Comparison of ENCODE assay signal across 15 cellular contexts in the genomic region with DNA sequence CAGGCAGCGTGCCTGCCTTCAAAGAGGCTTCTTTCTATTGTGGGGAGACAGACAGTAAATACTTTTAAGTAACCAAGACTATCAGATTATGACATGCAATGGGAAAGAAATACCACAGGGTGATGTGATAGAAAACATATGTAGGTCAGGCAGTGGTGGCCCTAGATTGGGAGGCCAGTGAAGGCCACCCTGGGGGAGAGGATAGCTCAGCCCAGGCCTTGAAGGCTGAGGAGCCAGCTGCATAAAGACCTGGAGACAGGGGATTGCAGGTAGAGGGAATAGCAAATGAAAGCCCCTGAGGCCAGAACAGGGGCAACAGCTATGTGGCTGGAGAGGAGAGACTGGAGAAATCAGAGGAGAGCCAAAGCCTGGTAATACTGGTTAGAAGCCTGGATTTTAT. TPM values are rescaled to one million over a fixed set of nuclear protein-coding genes. Genes with fewer than 3 reads are reported as not detected.
A peak's percentile ranks its signal among the peaks of the same experiment; 100 is the strongest.
DNase-seq lines count a peak whose midpoint lies in the region; ATAC-seq and TF ChIP-seq lines count a peak whose summit lies in the region.
"Had no signal": no experiment of that assay in that cellular context is flagged by ENCODE, and none has a peak within 500 bp of the region (broad histone marks: within the 10 kb centered on the region; RNA-seq: fewer than 3 reads in every experiment).

No MANE protein-coding gene starts in this region.

- H3K36me3 ChIP-seq in stomach: no peaks in the 10 kb centered on the region
- H3K36me3 ChIP-seq: heart right ventricle had no signal

- H3K9me3 ChIP-seq in stomach: no peaks in the 10 kb centered on the region
- H3K9me3 ChIP-seq: heart right ventricle had no signal

- peak overlapping the region; percentile 96 for H3K4me3 Mint-ChIP-seq in WTC11
- peak overlapping the region in 1 of 5 donors; percentile 95 for H3K4me3 Mint-ChIP-seq in immature natural killer cell
- H3K4me3 Mint-ChIP-seq: activated CD4-positive, alpha-beta memory T cell treated with anti-CD3 and anti-CD28 coated beads, Interleukin-2, amount 10 ng/mL, durations not matched to agents 7 days and 5 days had no signal

- peaks cover 2% of the 10 kb centered on the region; the same call in 1 of the 2 replicates for H3K36me3 Mint-ChIP-seq in WTC11
- peaks cover 0 to 4% (median 0%) of the 10 kb centered on the region in 3 donors for H3K36me3 Mint-ChIP-seq in immature natural killer cell

- H3K27ac Mint-ChIP-seq in WTC11 (peak overlapping the region; percentile 99), immature natural killer cell (peak overlapping the region in 4 of 6 donors; percentile 45 to 72 (median 57))
- H3K27ac Mint-ChIP-seq: activated CD4-positive, alpha-beta memory T cell treated with anti-CD3 and anti-CD28 coated beads, Interleukin-2, amount 10 ng/mL, durations not matched to agents 7 days and 5 days had no signal

- H3K4me3 ChIP-seq in stomach: no peak overlapping the region

- TF ChIP-seq POLR2A in stomach (IDR thresholded peaks at IDR 0.05): no peak

- TF ChIP-seq EP300 in stomach (IDR thresholded peaks at IDR 0.05): no peak

- peaks cover 2% of the 10 kb centered on the region; the same call in 1 of the 2 replicates for H3K27me3 Mint-ChIP-seq in WTC11 (ENCODE audit: low read depth)
- H3K27me3 Mint-ChIP-seq in immature natural killer cell (ENCODE audit: low read depth in 3 of 3): peaks cover 1 to 7% (median 4%) of the 10 kb centered on the region in 3 donors

- intact Hi-C loops in stomach (cut with DNase I; ENCODE audit: low total_unique reads): loop anchor here (5.0 kb wide), 1 partner anchor 50 kb away; no protein-coding TSS in a partner anchor

- WGBS in stomach, 5 donors: 67 to 89% (median 75%) methylated on average over 1 of the region's 1 CpG

- H3K27me3 ChIP-seq in stomach: peaks cover 0 to 58% (median 11%) of the 10 kb centered on the region in 3 donors

- H3K4me1 Mint-ChIP-seq in WTC11: peaks cover 65% of the 10 kb centered on the region
- H3K4me1 Mint-ChIP-seq in immature natural killer cell: peaks cover 43 to 57% of the 10 kb centered on the region in 2 donors

- POLR2A ChIA-PET in WTC11 (lab: Charles Lee): interaction anchor here (1.1 kb wide), 1 partner anchor 51 kb away, joined by 3 read pairs; no protein-coding TSS in a partner anchor

- peaks cover 47 to 96% (median 91%) of the 10 kb centered on the region in 4 donors for H3K4me1 ChIP-seq in stomach

- TF ChIP-seq CTCF in WTC11 (IDR thresholded peaks at IDR 0.05): no peak
- no peak for TF ChIP-seq CTCF in stomach (IDR thresholded peaks at IDR 0.05)

- H3K27ac ChIP-seq in stomach: peak overlapping the region in 4 of 5 donors; percentile 22 to 92 (median 89)

- CTCF ChIA-PET in WTC11 (lab: Charles Lee): interaction anchor here (1.2 to 5.1 kb wide), 2 partner anchors 10 to 51 kb away, joined by 3 to 58 read pairs; no protein-coding TSS in a partner anchor

- H3K9me3 Mint-ChIP-seq in WTC11 (no peaks in the 10 kb centered on the region), immature natural killer cell (no peaks in the 10 kb centered on the region)
- H3K9me3 Mint-ChIP-seq: activated CD4-positive, alpha-beta memory T cell treated with anti-CD3 and anti-CD28 coated beads, Interleukin-2, amount 10 ng/mL, durations not matched to agents 7 days and 5 days had no signal

- no peak for ATAC-seq in WTC11
- ATAC-seq in GM18520 (IDR thresholded peaks at IDR 0.05; ENCODE audit: unreplicated experiment): no peak
- ATAC-seq: heart right ventricle, left cardiac atrium had no signal

- DNase-seq in GM03348 (ENCODE audit: low spot score): peak; percentile 25
- DNase-seq in WTC11 (ENCODE audit: low spot score): no peak
- DNase-seq in immature natural killer cell: no peak
- no peak for DNase-seq in stomach
- no peak for DNase-seq in NCI-H146 treated with DMSO at 0.1 percent for 48 hours (lab: John Stamatoyannopoulos, UW; ENCODE audit: unreplicated experiment)
- DNase-seq in NCI-H1048 (lab: John Stamatoyannopoulos, UW): no peak
- DNase-seq in cerebellum (ENCODE audit: low spot score): no peak
- DNase-seq: activated CD4-positive, alpha-beta memory T cell treated with anti-CD3 and anti-CD28 coated beads, Interleukin-2, amount 10 ng/mL, durations not matched to agents 7 days and 5 days; amniotic stem cell; cortex of kidney; heart right ventricle; left cardiac atrium; NCI-H1436; NCI-H510A had no signal

TF ChIP-seq in WTC11, 78 proteins besides CTCF, POLR2A, EP300 and RAD21:
- TF ChIP-seq ZNF219 (CRISPR knock-in tag; IDR thresholded peaks at IDR 0.05; ENCODE audit: borderline replicate concordance) (no peak), EMX1 (CRISPR knock-in tag; IDR thresholded peaks at IDR 0.05) (no peak), ZBTB21 (CRISPR knock-in tag; IDR thresholded peaks at IDR 0.05; ENCODE audit: borderline replicate concordance) (no peak), RORB (CRISPR knock-in tag; IDR thresholded peaks at IDR 0.05) (no peak), NFYB (CRISPR knock-in tag; conservative IDR thresholded peaks at IDR 0.05; ENCODE audit: low read depth) (no peak), ERG (CRISPR knock-in tag; IDR thresholded peaks at IDR 0.05) (no peak), CREB1 (CRISPR knock-in tag; IDR thresholded peaks at IDR 0.05) (no peak), CDX4 (CRISPR knock-in tag; IDR thresholded peaks at IDR 0.05; ENCODE audit: borderline replicate concordance) (no peak), FOXK1 (CRISPR knock-in tag; IDR thresholded peaks at IDR 0.05) (no peak), IRF2 (CRISPR knock-in tag; IDR thresholded peaks at IDR 0.05; ENCODE audit: borderline replicate concordance, low read depth) (no peak), KAT7 (CRISPR knock-in tag; IDR thresholded peaks at IDR 0.05; ENCODE audit: borderline replicate concordance) (no peak)
- TF ChIP-seq, protein P1, sequence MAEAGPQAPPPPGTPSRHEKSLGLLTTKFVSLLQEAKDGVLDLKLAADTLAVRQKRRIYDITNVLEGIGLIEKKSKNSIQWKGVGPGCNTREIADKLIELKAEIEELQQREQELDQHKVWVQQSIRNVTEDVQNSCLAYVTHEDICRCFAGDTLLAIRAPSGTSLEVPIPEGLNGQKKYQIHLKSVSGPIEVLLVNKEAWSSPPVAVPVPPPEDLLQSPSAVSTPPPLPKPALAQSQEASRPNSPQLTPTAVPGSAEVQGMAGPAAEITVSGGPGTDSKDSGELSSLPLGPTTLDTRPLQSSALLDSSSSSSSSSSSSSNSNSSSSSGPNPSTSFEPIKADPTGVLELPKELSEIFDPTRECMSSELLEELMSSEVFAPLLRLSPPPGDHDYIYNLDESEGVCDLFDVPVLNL (CRISPR knock-in tag; IDR thresholded peaks at IDR 0.05; ENCODE audit: borderline replicate concordance, low read depth): no peak

RNA-seq across cellular contexts. Expression of gene SOX13, which starts 4.0 kb away (rescaled TPM):
- total RNA-seq in WTC11 (2021): 139 to 171 TPM (median 148 TPM) in 3 replicates
- polyA plus RNA-seq in immature natural killer cell: 1 to 10 TPM in 2 of 3 donors, under 1 TPM in 1; 0.54 to 6.6 (median 2.2) TPM
- 10 to 100 TPM; 10.5 to 42.6 (median 11.9) TPM for total RNA-seq in stomach
- polyA plus RNA-seq in stomach: 1 to 10 TPM; 4.1 to 7.3 (median 7.2) TPM
- total RNA-seq in cerebellum: 6.6 TPM
